ENCODE assay signal across 27 cellular contexts in the genomic region with DNA sequence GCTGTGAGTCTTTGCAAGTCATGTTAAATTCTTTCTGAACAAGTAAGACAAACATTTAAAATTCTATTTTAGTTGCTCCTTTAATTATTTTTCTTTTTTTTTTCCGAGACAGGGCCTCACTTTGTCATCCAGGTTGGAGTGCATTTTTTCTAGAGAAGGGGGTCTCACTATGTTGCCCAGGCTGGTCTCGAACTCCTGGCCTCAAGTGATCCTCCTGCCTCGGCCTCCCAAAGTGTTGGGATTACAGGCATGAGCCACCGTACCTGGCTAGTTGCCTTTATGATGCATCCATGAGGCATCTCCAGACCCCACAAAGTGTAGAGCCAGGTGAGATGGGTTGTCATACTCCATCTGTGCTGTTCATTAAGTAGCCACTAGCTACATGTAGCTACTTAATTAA.
"Had no signal": no experiment of that assay in that cellular context is flagged by ENCODE, and none has a peak within 500 bp of the region (broad histone marks: within the 10 kb centered on the region; RNA-seq: fewer than 3 reads in every experiment).

No MANE protein-coding gene starts in this region.

- H3K4me2 ChIP-seq: hepatocyte had no signal

- H3K9me3 Mint-ChIP-seq: mesothelial cell of epicardium; naive B cell; natural killer cell; nephron progenitor cell; stimulated activated effector memory CD8-positive, alpha-beta T cell treated with anti-CD3 and anti-CD28 coated beads, Interleukin-12 subunit alpha, Interleukin-12 subunit beta, amount 100 ng/mL, for 72 hours; stimulated activated naive CD8-positive, alpha-beta T cell treated with anti-CD3 and anti-CD28 coated beads, Interleukin-15, Interleukin-2, amounts not matched to agents 100 ng/mL and 50 ng/mL, for 24 hours had no signal

- H3K4me3 Mint-ChIP-seq: mesothelial cell of epicardium; natural killer cell; nephron progenitor cell; stimulated activated effector memory CD8-positive, alpha-beta T cell treated with anti-CD3 and anti-CD28 coated beads, Interleukin-12 subunit alpha, Interleukin-12 subunit beta, amount 100 ng/mL, for 72 hours; stimulated activated naive CD8-positive, alpha-beta T cell treated with anti-CD3 and anti-CD28 coated beads, Interleukin-15, Interleukin-2, amounts not matched to agents 100 ng/mL and 50 ng/mL, for 24 hours had no signal

- H3K4me3 ChIP-seq: hepatocyte, left ventricle myocardium inferior, lung, pancreas, prostate gland, sigmoid colon, spleen, suprapubic skin, thoracic aorta, tibial artery, upper lobe of right lung had no signal

- ATAC-seq: natural killer cell, pancreas, right cardiac atrium, upper lobe of right lung had no signal

- H3K36me3 Mint-ChIP-seq: naive B cell, natural killer cell had no signal

- H3K36me3 ChIP-seq: left ventricle myocardium inferior, pancreas, prostate gland, sigmoid colon, suprapubic skin, thoracic aorta, tibial artery, upper lobe of right lung had no signal

- H3K27me3 Mint-ChIP-seq: naive B cell; stimulated activated naive CD8-positive, alpha-beta T cell treated with anti-CD3 and anti-CD28 coated beads, Interleukin-15, Interleukin-2, amounts not matched to agents 100 ng/mL and 50 ng/mL, for 24 hours had no signal

- H3K27ac ChIP-seq: hepatocyte, left ventricle myocardium inferior, pancreas, prostate gland, spleen, suprapubic skin, thoracic aorta, tibial artery, upper lobe of right lung had no signal

- H3K4me1 ChIP-seq: prostate gland had no signal

- H2AFZ ChIP-seq: hepatocyte had no signal

- FAIRE-seq: pancreas, small intestine, urothelium cell line had no signal

- H3K27ac Mint-ChIP-seq: mesothelial cell of epicardium, naive B cell, nephron progenitor cell had no signal

- H3K9me3 ChIP-seq: left ventricle myocardium inferior, pancreas, prostate gland, sigmoid colon, spleen, suprapubic skin, thoracic aorta, tibial artery, upper lobe of right lung had no signal

- H3K27me3 ChIP-seq: hepatocyte, pancreas, sigmoid colon, spleen, suprapubic skin, tibial artery, upper lobe of right lung had no signal

- DNase-seq: islet precursor cell; left ventricle myocardium inferior; mesendoderm; naive B cell; natural killer cell; nephron progenitor cell; pancreas; posterior cingulate gyrus; retina; right cardiac atrium; sigmoid colon; small intestine; spleen; stimulated activated CD4-positive, alpha-beta T cell treated with anti-CD3 and anti-CD28 coated beads, Interleukin-4, amount 100 ng/mL, for 24 hours; stimulated activated naive CD4-positive, alpha-beta T cell; tibial artery; trophoblast cell; upper lobe of right lung had no signal
